In the genomic region with DNA sequence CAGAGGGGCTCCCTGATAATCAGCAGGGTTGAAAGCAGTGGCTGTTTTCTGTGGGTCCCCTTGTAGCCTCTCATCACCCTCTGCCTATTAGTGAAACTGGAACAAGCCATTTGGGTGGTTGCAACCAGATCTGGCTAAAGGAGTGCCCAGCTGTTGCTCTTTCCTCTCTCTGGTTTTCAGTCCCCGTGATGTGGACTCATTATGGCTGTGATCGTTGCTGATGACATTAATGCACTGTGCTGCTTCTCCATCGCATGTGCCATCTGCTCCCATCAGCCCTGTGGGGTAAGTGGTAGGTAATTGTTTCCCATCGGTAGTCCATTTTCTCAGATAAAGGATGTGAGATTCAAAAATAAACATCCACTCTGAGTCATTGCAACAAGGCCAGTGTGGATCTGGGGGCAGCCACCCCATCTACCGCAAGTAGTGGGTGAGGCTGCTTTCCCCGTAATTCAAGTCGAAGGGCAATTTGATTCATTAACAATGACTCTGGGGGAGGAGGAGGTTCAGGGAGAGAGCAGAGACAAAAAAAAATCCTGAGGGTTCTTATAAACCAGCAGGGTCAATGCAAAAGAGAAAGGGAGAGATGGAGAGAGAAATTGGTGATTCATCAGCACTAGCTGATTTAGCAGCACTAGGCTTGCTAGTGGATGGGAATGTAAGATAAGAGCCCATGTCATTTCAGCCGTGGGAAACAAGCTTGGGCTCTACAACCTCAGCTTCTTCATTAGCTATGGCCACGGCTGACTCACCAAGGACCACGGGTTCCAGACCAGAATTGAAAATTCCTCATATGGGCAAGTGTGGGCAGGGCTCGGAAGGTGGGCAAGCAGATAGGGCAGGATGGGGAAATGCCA, we compare ENCODE assay signal across 9 cellular contexts.
A peak's percentile ranks its signal among the peaks of the same experiment; 100 is the strongest.
DNase-seq lines count a peak whose midpoint lies in the region; ATAC-seq and TF ChIP-seq lines count a peak whose summit lies in the region.
"Had no signal": no experiment of that assay in that cellular context is flagged by ENCODE, and none has a peak within 500 bp of the region (broad histone marks: within the 10 kb centered on the region; RNA-seq: fewer than 3 reads in every experiment).

No MANE protein-coding gene starts in this region.

- ATAC-seq in GM21447 (IDR thresholded peaks at IDR 0.05; ENCODE audit: unreplicated experiment), result peak; percentile 80

- H3K36me3 ChIP-seq in adipocyte (ENCODE audit: control insufficient read depth, insufficient read depth, low read length, severe bottlenecking), result no peaks in the 10 kb centered on the region
- no peaks in the 10 kb centered on the region for H3K36me3 ChIP-seq in ascending aorta
- H3K36me3 ChIP-seq in left ventricle myocardium inferior, result no peaks in the 10 kb centered on the region
- H3K36me3 ChIP-seq: thoracic aorta had no signal

- peaks cover 64% of the 10 kb centered on the region for H3K27me3 ChIP-seq in adipocyte (replicated peaks; ENCODE audit: control insufficient read depth, insufficient read depth, low read length)
- no peaks in the 10 kb centered on the region for H3K27me3 ChIP-seq in ascending aorta
- peaks cover 5% of the 10 kb centered on the region for H3K27me3 ChIP-seq in left ventricle myocardium inferior (ENCODE audit: low read depth)

- DNase-seq in NCI-H1694 (lab: John Stamatoyannopoulos, UW) (peak; percentile 78), adipocyte (ENCODE audit: low read depth) (peak; percentile 14), retina (peak; percentile 55), GF-D8 (lab: John Stamatoyannopoulos, UW) (no peak), ascending aorta (ENCODE audit: low spot score in 2 of 2) (no peak), left ventricle myocardium inferior (no peak), dermis blood vessel endothelial cell (no peak)

- no peaks in the 10 kb centered on the region for H3K9me3 ChIP-seq in adipocyte (ENCODE audit: control insufficient read depth, low read length)
- no peaks in the 10 kb centered on the region for H3K9me3 ChIP-seq in ascending aorta
- no peaks in the 10 kb centered on the region for H3K9me3 ChIP-seq in left ventricle myocardium inferior (replicated peaks)
- H3K9me3 ChIP-seq: thoracic aorta had no signal

- H3K9ac ChIP-seq in adipocyte (ENCODE audit: low read length), result no peak overlapping the region

- intact Hi-C loops in ascending aorta (cut with DNase I) (no loop called here), left ventricle myocardium inferior (cut with micrococcal nuclease) (no loop called here)

- no peak overlapping the region for H3K4me3 ChIP-seq in adipocyte (ENCODE audit: low read length)
- no peak overlapping the region for H3K4me3 ChIP-seq in ascending aorta
- no peak overlapping the region for H3K4me3 ChIP-seq in left ventricle myocardium inferior
- H3K4me3 ChIP-seq: thoracic aorta had no signal

- TF ChIP-seq CTCF in ascending aorta (IDR thresholded peaks at IDR 0.05) (no peak), left ventricle myocardium inferior (IDR thresholded peaks at IDR 0.05; ENCODE audit: borderline replicate concordance) (no peak)

- H3K4me1 ChIP-seq in adipocyte (ENCODE audit: control insufficient read depth, insufficient read depth, low read length), result no peaks in the 10 kb centered on the region
- H3K4me1 ChIP-seq in ascending aorta, result no peaks in the 10 kb centered on the region
- H3K4me1 ChIP-seq in left ventricle myocardium inferior, result no peaks in the 10 kb centered on the region

- H3K27ac ChIP-seq in ascending aorta (no peak overlapping the region), left ventricle myocardium inferior (replicated peaks) (no peak overlapping the region)
- H3K27ac ChIP-seq: thoracic aorta had no signal

Comparison
In these comparisons a context has a peak if more than half of its experiments do, and no peak if none do; other contexts are left out.
1. DNase-seq: peak in NCI-H1694 (single experiment), adipocyte (single experiment) and retina (single experiment); none in GF-D8 (single experiment), ascending aorta (0 of 2), left ventricle myocardium inferior (single experiment) and dermis blood vessel endothelial cell (single experiment).